Comparison of ENCODE assay signal across 23 cellular contexts in the genomic region with DNA sequence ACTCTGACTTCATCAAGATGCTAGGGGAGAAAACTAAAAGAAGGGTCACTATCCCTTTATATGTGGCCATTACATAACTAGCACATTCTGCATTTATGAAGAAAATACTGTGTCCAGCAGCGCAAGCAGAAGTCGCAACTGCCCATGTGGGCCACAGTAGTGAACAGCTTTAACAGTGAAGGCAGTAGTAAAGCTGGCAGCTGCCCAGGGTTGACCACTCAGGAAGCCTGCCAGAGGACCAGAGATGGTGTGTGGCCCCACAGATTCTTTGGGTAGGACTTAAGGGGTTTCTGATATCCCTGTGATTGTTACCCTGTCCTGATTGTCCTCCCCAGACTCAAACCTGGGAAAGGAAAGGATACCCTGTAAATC.
DNase-seq lines count a peak whose midpoint lies in the region; ATAC-seq and TF ChIP-seq lines count a peak whose summit lies in the region.
"Had no signal": no experiment of that assay in that cellular context is flagged by ENCODE, and none has a peak within 500 bp of the region (broad histone marks: within the 10 kb centered on the region; RNA-seq: fewer than 3 reads in every experiment).

No MANE protein-coding gene starts in this region.

- no peak for DNase-seq in activated CD4-positive, alpha-beta T cell treated with anti-CD3 and anti-CD28 coated beads, Interleukin-2, amount 10 ng/mL, durations not matched to agents 24 days and 14 days
- no peak for DNase-seq in activated CD4-positive, alpha-beta T cell treated with anti-CD3 and anti-CD28 coated beads, Interleukin-2, amount 50 U/mL, for 48 hours
- DNase-seq in MCF 10A (ENCODE audit: unreplicated experiment) (no peak), upper lobe of right lung (no peak), EL (no peak)
- DNase-seq: 8988T; activated CD4-positive, CD25-positive, alpha-beta regulatory T cell treated with anti-CD3 and anti-CD28 coated beads, Interleukin-2, amount 50 U/mL, for 72 hours; activated effector memory CD4-positive, alpha-beta T cell treated with anti-CD3 and anti-CD28 coated beads, Interleukin-2, amount 50 U/mL, for 16 hours; Caco-2; head of caudate nucleus; naive B cell; NCI-H1436 treated with DMSO at 0.1 percent for 48 hours; NCI-H2171; NCI-H526 treated with DMSO at 0.1 percent for 48 hours; sigmoid colon; SJCRH30; stimulated activated naive CD8-positive, alpha-beta T cell treated with anti-CD3 and anti-CD28 coated beads, Interleukin-15, Interleukin-2, amounts not matched to agents 100 U/mL and 50 U/mL, for 24 hours had no signal

- H3K4me1 Mint-ChIP-seq in activated CD4-positive, alpha-beta T cell treated with anti-CD3 and anti-CD28 coated beads, Interleukin-2, amount 10 ng/mL, durations not matched to agents 24 days and 14 days = peaks cover 12% of the 10 kb centered on the region
- peaks cover 22% of the 10 kb centered on the region for H3K4me1 Mint-ChIP-seq in MCF 10A (ENCODE audit: insufficient read depth, unreplicated experiment)
- H3K4me1 Mint-ChIP-seq: central memory CD8-positive, alpha-beta T cell; naive B cell had no signal

- BruUV-seq in MCF 10A (replicated peaks; lab: Mats Ljungman, UMichigan) = no TSS peak

- ATAC-seq in upper lobe of right lung (peak; percentile 13), HG03135 (IDR thresholded peaks at IDR 0.05; ENCODE audit: unreplicated experiment) (no peak), GM18502 (IDR thresholded peaks at IDR 0.05; ENCODE audit: poor library complexity, unreplicated experiment) (no peak)

- H3K27ac ChIP-seq in mesodermal cell (ENCODE audit: low read depth, low read length, severe bottlenecking) (peak overlapping the region; percentile 37), upper lobe of right lung (no peak overlapping the region)
- H3K27ac ChIP-seq: esophagus muscularis mucosa, parathyroid adenoma, SJCRH30 had no signal

- TF ChIP-seq CTCF in MCF 10A (IDR thresholded peaks at IDR 0.05; ENCODE audit: unreplicated experiment) = no peak
- no peak for TF ChIP-seq CTCF in upper lobe of right lung (IDR thresholded peaks at IDR 0.05)

- 100% methylated on average over 1 to 2 of the region's 2 CpGs for WGBS in mesodermal cell (ENCODE audit: insufficient coverage in 2 of 2), 2 experiments

- H3K9me3 Mint-ChIP-seq in activated CD4-positive, alpha-beta T cell treated with anti-CD3 and anti-CD28 coated beads, Interleukin-2, amount 10 ng/mL, durations not matched to agents 24 days and 14 days = peaks cover 5% of the 10 kb centered on the region
- H3K9me3 Mint-ChIP-seq in MCF 10A (ENCODE audit: unreplicated experiment) = no peaks in the 10 kb centered on the region
- H3K9me3 Mint-ChIP-seq: central memory CD8-positive, alpha-beta T cell; naive B cell had no signal

- H3K4me3 Mint-ChIP-seq in activated CD4-positive, alpha-beta T cell treated with anti-CD3 and anti-CD28 coated beads, Interleukin-2, amount 10 ng/mL, durations not matched to agents 24 days and 14 days = no peak overlapping the region
- H3K4me3 Mint-ChIP-seq in MCF 10A (ENCODE audit: unreplicated experiment) = no peak overlapping the region
- H3K4me3 Mint-ChIP-seq: central memory CD8-positive, alpha-beta T cell; naive B cell had no signal

- CTCF ChIA-PET in MCF 10A (lab: Yijun Ruan, JAX) = interaction anchor here (0.6 to 6.4 kb wide), 10 partner anchors 9 to 119 kb away, joined by 3 to 153 read pairs (median 8); partner anchors contain the start of gene NT5E

- H3K4me1 ChIP-seq in mesodermal cell (ENCODE audit: control insufficient read depth, insufficient read depth, low read length, poor library complexity, severe bottlenecking) (peaks cover 13% of the 10 kb centered on the region), upper lobe of right lung (no peaks in the 10 kb centered on the region)
- H3K4me1 ChIP-seq: esophagus muscularis mucosa, parathyroid adenoma, SJCRH30 had no signal

- no peaks in the 10 kb centered on the region for H3K27me3 Mint-ChIP-seq in activated CD4-positive, alpha-beta T cell treated with anti-CD3 and anti-CD28 coated beads, Interleukin-2, amount 10 ng/mL, durations not matched to agents 24 days and 14 days
- no peaks in the 10 kb centered on the region for H3K27me3 Mint-ChIP-seq in MCF 10A (ENCODE audit: insufficient read depth, unreplicated experiment)

- H3K9me3 ChIP-seq in mesodermal cell (ENCODE audit: control insufficient read depth, low read length) (no peaks in the 10 kb centered on the region), upper lobe of right lung (no peaks in the 10 kb centered on the region)
- H3K9me3 ChIP-seq: Caco-2, esophagus muscularis mucosa, sigmoid colon, SJCRH30 had no signal

- POLR2A ChIA-PET in MCF 10A (lab: Yijun Ruan, JAX) = interaction anchor here (0.8 to 4.6 kb wide), 15 partner anchors 9 to 317 kb away, joined by 3 to 68 read pairs (median 4); partner anchors contain the start of genes NT5E and SNX14

- no peak overlapping the region for H3K4me3 ChIP-seq in mesodermal cell (ENCODE audit: extremely low read depth, insufficient read depth, low read length, poor library complexity, severe bottlenecking)
- H3K4me3 ChIP-seq in upper lobe of right lung = no peak overlapping the region
- H3K4me3 ChIP-seq: esophagus muscularis mucosa, sigmoid colon, SJCRH30 had no signal

- H3K36me3 ChIP-seq in mesodermal cell (ENCODE audit: control insufficient read depth, insufficient read depth, low read length) (no peaks in the 10 kb centered on the region), upper lobe of right lung (no peaks in the 10 kb centered on the region)
- H3K36me3 ChIP-seq: esophagus muscularis mucosa, sigmoid colon, SJCRH30 had no signal

- intact Hi-C loops in activated CD4-positive, alpha-beta T cell treated with anti-CD3 and anti-CD28 coated beads, Interleukin-2, amount 10 ng/mL, durations not matched to agents 24 days and 14 days (cut with micrococcal nuclease) = loop anchor here (1.0 to 5.0 kb wide), 4 partner anchors 41 to 316 kb away; no protein-coding TSS in a partner anchor
- intact Hi-C loops in MCF 10A (cut with micrococcal nuclease) = loop anchor here (1.0 kb wide), 3 partner anchors 43 to 103 kb away; partner anchors contain the start of gene NT5E
- intact Hi-C loops in upper lobe of right lung (cut with DNase I) = no loop called here

- no peaks in the 10 kb centered on the region for H3K36me3 Mint-ChIP-seq in activated CD4-positive, alpha-beta T cell treated with anti-CD3 and anti-CD28 coated beads, Interleukin-2, amount 10 ng/mL, durations not matched to agents 24 days and 14 days (ENCODE audit: low read depth)
- H3K36me3 Mint-ChIP-seq in MCF 10A (ENCODE audit: insufficient read depth, unreplicated experiment) = no peaks in the 10 kb centered on the region
- H3K36me3 Mint-ChIP-seq: naive B cell had no signal

- peak overlapping the region; percentile 65 for H3K27ac Mint-ChIP-seq in activated CD4-positive, alpha-beta T cell treated with anti-CD3 and anti-CD28 coated beads, Interleukin-2, amount 10 ng/mL, durations not matched to agents 24 days and 14 days
- peak overlapping the region; percentile 93 for H3K27ac Mint-ChIP-seq in MCF 10A (ENCODE audit: low read depth, unreplicated experiment)

- no peaks in the 10 kb centered on the region for H3K27me3 ChIP-seq in upper lobe of right lung
- H3K27me3 ChIP-seq: esophagus muscularis mucosa, sigmoid colon, SJCRH30 had no signal
